2 cellular contexts compared by ENCODE assay signal in the genomic region with DNA sequence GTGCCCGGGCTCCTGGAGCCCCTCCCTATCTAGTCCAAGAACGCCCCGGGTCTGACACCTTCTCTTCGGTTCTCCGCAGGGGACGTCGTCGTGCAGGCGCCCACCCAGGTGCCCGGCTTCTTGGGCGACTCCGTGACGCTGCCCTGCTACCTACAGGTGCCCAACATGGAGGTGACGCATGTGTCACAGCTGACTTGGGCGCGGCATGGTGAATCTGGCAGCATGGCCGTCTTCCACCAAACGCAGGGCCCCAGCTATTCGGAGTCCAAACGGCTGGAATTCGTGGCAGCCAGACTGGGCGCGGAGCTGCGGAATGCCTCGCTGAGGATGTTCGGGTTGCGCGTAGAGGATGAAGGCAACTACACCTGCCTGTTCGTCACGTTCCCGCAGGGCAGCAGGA.
TF ChIP-seq lines count a peak whose summit lies in the region.

No MANE protein-coding gene starts in this region.

TF ChIP-seq in GM12891, 5 proteins besides CTCF, POLR2A, EP300 and RAD21:
- TF ChIP-seq SPI1 (IDR thresholded peaks at IDR 0.05; ENCODE audit: low read depth, low read length) (no peak), TAF1 (IDR thresholded peaks at IDR 0.05; ENCODE audit: low read depth, low read length) (no peak), POU2F2 (IDR thresholded peaks at IDR 0.05; ENCODE audit: low read depth, low read length) (no peak), POLR2AphosphoS5 (IDR thresholded peaks at IDR 0.05; ENCODE audit: low read depth, low read length) (no peak), PAX5 (IDR thresholded peaks at IDR 0.05; ENCODE audit: insufficient read depth, low read length, severe bottlenecking) (no peak)

TF ChIP-seq in SK-N-SH, 30 proteins besides CTCF, POLR2A, EP300 and RAD21:
- TF ChIP-seq, protein P1, sequence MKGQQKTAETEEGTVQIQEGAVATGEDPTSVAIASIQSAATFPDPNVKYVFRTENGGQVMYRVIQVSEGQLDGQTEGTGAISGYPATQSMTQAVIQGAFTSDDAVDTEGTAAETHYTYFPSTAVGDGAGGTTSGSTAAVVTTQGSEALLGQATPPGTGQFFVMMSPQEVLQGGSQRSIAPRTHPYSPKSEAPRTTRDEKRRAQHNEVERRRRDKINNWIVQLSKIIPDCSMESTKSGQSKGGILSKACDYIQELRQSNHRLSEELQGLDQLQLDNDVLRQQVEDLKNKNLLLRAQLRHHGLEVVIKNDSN (IDR thresholded peaks at IDR 0.05; ENCODE audit: borderline replicate concordance, low read depth) = no peak
- TF ChIP-seq POLR2AphosphoS5 (IDR thresholded peaks at IDR 0.05; ENCODE audit: low read depth, low read length) (no peak), RFX5 (IDR thresholded peaks at IDR 0.05; ENCODE audit: low read length) (no peak), SMC3 (IDR thresholded peaks at IDR 0.05; ENCODE audit: low read depth, low read length) (no peak), ELF1 (IDR thresholded peaks at IDR 0.05) (no peak), SIN3A (IDR thresholded peaks at IDR 0.05; ENCODE audit: borderline replicate concordance, low read depth, low read length) (no peak), FOXJ3 (CRISPR knock-in tag; IDR thresholded peaks at IDR 0.05) (no peak), GABPA (IDR thresholded peaks at IDR 0.05; ENCODE audit: low read depth) (no peak), FOXM1 (IDR thresholded peaks at IDR 0.05; ENCODE audit: low read depth) (no peak)
- TF ChIP-seq, protein P2, sequence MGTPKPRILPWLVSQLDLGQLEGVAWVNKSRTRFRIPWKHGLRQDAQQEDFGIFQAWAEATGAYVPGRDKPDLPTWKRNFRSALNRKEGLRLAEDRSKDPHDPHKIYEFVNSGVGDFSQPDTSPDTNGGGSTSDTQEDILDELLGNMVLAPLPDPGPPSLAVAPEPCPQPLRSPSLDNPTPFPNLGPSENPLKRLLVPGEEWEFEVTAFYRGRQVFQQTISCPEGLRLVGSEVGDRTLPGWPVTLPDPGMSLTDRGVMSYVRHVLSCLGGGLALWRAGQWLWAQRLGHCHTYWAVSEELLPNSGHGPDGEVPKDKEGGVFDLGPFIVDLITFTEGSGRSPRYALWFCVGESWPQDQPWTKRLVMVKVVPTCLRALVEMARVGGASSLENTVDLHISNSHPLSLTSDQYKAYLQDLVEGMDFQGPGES (IDR thresholded peaks at IDR 0.05; ENCODE audit: low read depth, low read length) = no peak
- TF ChIP-seq, protein P3, sequence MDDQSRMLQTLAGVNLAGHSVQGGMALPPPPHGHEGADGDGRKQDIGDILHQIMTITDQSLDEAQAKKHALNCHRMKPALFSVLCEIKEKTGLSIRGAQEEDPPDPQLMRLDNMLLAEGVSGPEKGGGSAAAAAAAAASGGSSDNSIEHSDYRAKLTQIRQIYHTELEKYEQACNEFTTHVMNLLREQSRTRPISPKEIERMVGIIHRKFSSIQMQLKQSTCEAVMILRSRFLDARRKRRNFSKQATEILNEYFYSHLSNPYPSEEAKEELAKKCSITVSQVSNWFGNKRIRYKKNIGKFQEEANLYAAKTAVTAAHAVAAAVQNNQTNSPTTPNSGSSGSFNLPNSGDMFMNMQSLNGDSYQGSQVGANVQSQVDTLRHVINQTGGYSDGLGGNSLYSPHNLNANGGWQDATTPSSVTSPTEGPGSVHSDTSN (IDR thresholded peaks at IDR 0.05) = no peak
